Comparison of ENCODE assay signal across 13 cellular contexts in genomic region chr1:170145691-170146676, GRCh38. TPM values are rescaled to one million over a fixed set of nuclear protein-coding genes. Genes with fewer than 3 reads are reported as not detected.
A peak's percentile ranks its signal among the peaks of the same experiment; 100 is the strongest.
DNase-seq lines count a peak whose midpoint lies in the region; ATAC-seq and TF ChIP-seq lines count a peak whose summit lies in the region.
"Had no signal": no experiment of that assay in that cellular context is flagged by ENCODE, and none has a peak within 500 bp of the region (broad histone marks: within the 10 kb centered on the region; RNA-seq: fewer than 3 reads in every experiment).

Gene NTMT2 (plus strand): TSS chr1:170145959. CDS start chr1:170146108, 149 bp downstream.

- ATAC-seq in GM21786 (IDR thresholded peaks at IDR 0.05; ENCODE audit: unreplicated experiment) (peak; percentile 61), GM21423 (IDR thresholded peaks at IDR 0.05; ENCODE audit: unreplicated experiment) (no peak)
- ATAC-seq: mucosa of descending colon had no signal

- no peak within 1 kb of the TSS for H3K4me3 Mint-ChIP-seq in endothelial cell (ENCODE audit: unreplicated experiment)
- H3K4me3 Mint-ChIP-seq: activated CD4-positive, alpha-beta T cell treated with anti-CD3 and anti-CD28 coated beads, Interleukin-2, amount 10 ng/mL, durations not matched to agents 7 days and 5 days; CD4-positive, alpha-beta T cell had no signal

- DNase-seq in NCI-H146 treated with DMSO at 0.1 percent for 48 hours (lab: John Stamatoyannopoulos, UW; ENCODE audit: unreplicated experiment) (peak; percentile 33), amniotic epithelial cell (ENCODE audit: low read depth) (peak; percentile 22), islet precursor cell (peak; percentile 59), endothelial cell (ENCODE audit: low spot score) (no peak), NCI-H2029 (lab: John Stamatoyannopoulos, UW) (no peak), T1000 (lab: John Stamatoyannopoulos, UW) (no peak)
- DNase-seq: CD4-positive, alpha-beta T cell; mucosa of descending colon; tibial artery had no signal

- no peak for TF ChIP-seq CTCF in endothelial cell (IDR thresholded peaks at IDR 0.05; ENCODE audit: unreplicated experiment)

- H3K27me3 Mint-ChIP-seq in endothelial cell (ENCODE audit: unreplicated experiment) = no peaks in the 10 kb centered on the region

- no peaks in the 10 kb centered on the region for H3K9me3 Mint-ChIP-seq in endothelial cell (ENCODE audit: unreplicated experiment)
- H3K9me3 Mint-ChIP-seq: activated CD4-positive, alpha-beta T cell treated with anti-CD3 and anti-CD28 coated beads, Interleukin-2, amount 10 ng/mL, durations not matched to agents 7 days and 5 days had no signal

- H3K36me3 Mint-ChIP-seq in endothelial cell (ENCODE audit: low read depth, unreplicated experiment) = no peaks in the 10 kb centered on the region

- peaks cover 3% of the 10 kb centered on the region for H3K4me1 Mint-ChIP-seq in endothelial cell (ENCODE audit: unreplicated experiment)

- H3K27ac Mint-ChIP-seq in endothelial cell (ENCODE audit: unreplicated experiment) = no peak within 1 kb of the TSS
- H3K27ac Mint-ChIP-seq: activated CD4-positive, alpha-beta T cell treated with anti-CD3 and anti-CD28 coated beads, Interleukin-2, amount 10 ng/mL, durations not matched to agents 7 days and 5 days; CD4-positive, alpha-beta T cell had no signal

RNA-seq across cellular contexts. Expression of gene NTMT2, which starts in this region (rescaled TPM):
- not detected for total RNA-seq in endothelial cell (ENCODE audit: unreplicated experiment)
- total RNA-seq: activated CD4-positive, alpha-beta T cell treated with anti-CD3 and anti-CD28 coated beads, Interleukin-2, amount 10 ng/mL, durations not matched to agents 7 days and 5 days; CD4-positive, alpha-beta T cell; fibroblast of lung; mucosa of descending colon had no signal

Comparison
In these comparisons a context has a peak if more than half of its experiments do, and no peak if none do; other contexts are left out.
1. DNase-seq: peak in NCI-H146 treated with DMSO at 0.1 percent for 48 hours (single experiment), amniotic epithelial cell (single experiment) and islet precursor cell (single experiment); none in endothelial cell (single experiment), NCI-H2029 (single experiment) and T1000 (single experiment).